Comparison of ENCODE assay signal across 6 cellular contexts in genomic region chr5:14069021-14069420, GRCh38.
"Had no signal": no experiment of that assay in that cellular context is flagged by ENCODE, and none has a peak within 500 bp of the region (broad histone marks: within the 10 kb centered on the region; RNA-seq: fewer than 3 reads in every experiment).

No MANE protein-coding gene starts in this region.

- H3K4me3 ChIP-seq: GM23338 had no signal

- H3K4me2 ChIP-seq: GM23338 had no signal

- H2AFZ ChIP-seq: GM23338 had no signal

- H3K27ac ChIP-seq: HL-60 had no signal

- ATAC-seq: GM23338, HepG2 had no signal

- DNase-seq: H9, HCEC 1CT, HFFc6 had no signal
